Comparison of ENCODE assay signal across 8 cellular contexts in genomic region chr1:158999301-159000069, GRCh38. TPM values are rescaled to one million over a fixed set of nuclear protein-coding genes. Genes with fewer than 3 reads are reported as not detected.
DNase-seq lines count a peak whose midpoint lies in the region; ATAC-seq and TF ChIP-seq lines count a peak whose summit lies in the region.

No MANE protein-coding gene starts in this region.

- TF ChIP-seq CTCF in Peyer's patch (IDR thresholded peaks at IDR 0.05) (no peak), GM13977 (IDR thresholded peaks at IDR 0.05; ENCODE audit: extremely low read depth, insufficient read depth, missing control alignments) (no peak)

- H3K36me3 ChIP-seq in Peyer's patch (no peaks in the 10 kb centered on the region), mucosa of rectum (ENCODE audit: control insufficient read depth in 2 of 2, insufficient read depth in 2 of 2, low read length in 2 of 2) (no peaks in the 10 kb centered on the region), aorta (ENCODE audit: control insufficient read depth in 1 of 2, insufficient read depth in 2 of 2, low read length in 1 of 2) (no peaks in the 10 kb centered on the region)

- H3K4me3 ChIP-seq in Peyer's patch (peak overlapping the region in 3 of 4 donors; percentile 8 to 45 (median 39)), mucosa of rectum (ENCODE audit: low read length in 2 of 2) (peak overlapping the region; percentile 58 to 73), aorta (ENCODE audit: low read length in 2 of 2) (peak overlapping the region; percentile 64 to 76)

- peaks cover 41% of the 10 kb centered on the region for H3K4me1 Mint-ChIP-seq in activated CD4-positive, alpha-beta memory T cell treated with anti-CD3 and anti-CD28 coated beads, Interleukin-2, amount 10 ng/mL, durations not matched to agents 7 days and 5 days

- H3K36me3 Mint-ChIP-seq in activated CD4-positive, alpha-beta memory T cell treated with anti-CD3 and anti-CD28 coated beads, Interleukin-2, amount 10 ng/mL, durations not matched to agents 7 days and 5 days (ENCODE audit: low read depth) = peaks cover 21% of the 10 kb centered on the region

- H3K9me3 ChIP-seq in Peyer's patch = no peaks in the 10 kb centered on the region
- H3K9me3 ChIP-seq in mucosa of rectum (ENCODE audit: control insufficient read depth in 2 of 2, low read length in 2 of 2) = no peaks in the 10 kb centered on the region
- H3K9me3 ChIP-seq in aorta (ENCODE audit: control insufficient read depth, low read length) = no peaks in the 10 kb centered on the region

- intact Hi-C loops in aorta (cut with DNase I) = loop anchor here (5.0 to 10.0 kb wide), 2 partner anchors 795 to 797 kb away; no protein-coding TSS in a partner anchor

- H3K27me3 ChIP-seq in Peyer's patch (no peaks in the 10 kb centered on the region), mucosa of rectum (ENCODE audit: control insufficient read depth in 2 of 2, insufficient read depth in 2 of 2, low read length in 2 of 2) (no peaks in the 10 kb centered on the region), aorta (ENCODE audit: control insufficient read depth in 1 of 2, insufficient read depth in 2 of 2, low read length in 1 of 2) (no peaks in the 10 kb centered on the region)

- peak in 1 of 2 donors; percentile 50 for TF ChIP-seq POLR2A in Peyer's patch (IDR thresholded peaks at IDR 0.05)

- POLR2A ChIA-PET in activated CD4-positive, alpha-beta memory T cell treated with anti-CD3 and anti-CD28 coated beads, Interleukin-2, amount 10 ng/mL, durations not matched to agents 7 days and 5 days (lab: Charles Lee) = interaction anchor here (0.8 to 1.7 kb wide), 2 partner anchors 10 to 77 kb away, joined by 5 to 13 read pairs; partner anchors contain the start of genes AIM2 and IFI16

- no peaks in the 10 kb centered on the region for H3K27me3 Mint-ChIP-seq in activated CD4-positive, alpha-beta memory T cell treated with anti-CD3 and anti-CD28 coated beads, Interleukin-2, amount 10 ng/mL, durations not matched to agents 7 days and 5 days

- H3K27ac Mint-ChIP-seq in activated CD4-positive, alpha-beta memory T cell treated with anti-CD3 and anti-CD28 coated beads, Interleukin-2, amount 10 ng/mL, durations not matched to agents 7 days and 5 days = no peak overlapping the region

- H3K4me3 Mint-ChIP-seq in activated CD4-positive, alpha-beta memory T cell treated with anti-CD3 and anti-CD28 coated beads, Interleukin-2, amount 10 ng/mL, durations not matched to agents 7 days and 5 days = no peak overlapping the region

- H3K4me1 ChIP-seq in Peyer's patch (peaks cover 0 to 14% (median 0%) of the 10 kb centered on the region in 4 donors), mucosa of rectum (ENCODE audit: control insufficient read depth in 2 of 2, insufficient read depth in 2 of 2, low read length in 2 of 2) (peaks cover 0 to 14% of the 10 kb centered on the region in 2 donors), aorta (ENCODE audit: control insufficient read depth in 1 of 2, insufficient read depth in 2 of 2, low read length in 2 of 2) (no peaks in the 10 kb centered on the region)

- CTCF ChIA-PET in activated CD4-positive, alpha-beta memory T cell treated with anti-CD3 and anti-CD28 coated beads, Interleukin-2, amount 10 ng/mL, durations not matched to agents 7 days and 5 days (lab: Charles Lee) = interaction anchor here (0.7 kb wide), 1 partner anchor 9 kb away, joined by 4 read pairs; no protein-coding TSS in a partner anchor

- H3K9ac ChIP-seq in mucosa of rectum (ENCODE audit: low read depth in 1 of 2, low read length in 2 of 2) = peak overlapping the region; percentile 47 to 52

- 22 to 28% methylated on average over 11 of the region's 11 CpGs for WGBS in aorta, 2 donors

- peak; percentile 93 for DNase-seq in Ammon's horn (ENCODE audit: low spot score)
- DNase-seq in Peyer's patch = peak in 2 of 3 donors; percentile 48 to 79
- DNase-seq in fibroblast of gingiva (ENCODE audit: low read depth) = peak; percentile 98
- DNase-seq in aorta = peak; percentile 80 to 81
- DNase-seq in SIG-M5 treated with dmso at 0.1 percent for 504 hours (lab: John Stamatoyannopoulos, UW; ENCODE audit: unreplicated experiment) = no peak
- DNase-seq in GM13977 (ENCODE audit: low spot score) = no peak
- no peak for DNase-seq in activated CD4-positive, alpha-beta memory T cell treated with anti-CD3 and anti-CD28 coated beads, Interleukin-2, amount 10 ng/mL, durations not matched to agents 7 days and 5 days

- in situ Hi-C loops in GM13977 (cut with MboI; ENCODE audit: low pct_unique_long_range_greater_than_20kb, low sequenced_read_pairs, unreplicated experiment) = loop anchor here (10.0 to 25.0 kb wide), 3 partner anchors 205 to 812 kb away; partner anchors contain the start of gene CD1D

- peak overlapping the region; percentile 53 to 84 (median 76) for H3K27ac ChIP-seq in Peyer's patch
- peak overlapping the region; percentile 69 to 86 for H3K27ac ChIP-seq in mucosa of rectum (ENCODE audit: low read depth in 2 of 2, low read length in 2 of 2)
- peak overlapping the region; percentile 74 to 82 for H3K27ac ChIP-seq in aorta (ENCODE audit: low read depth in 1 of 2, low read length in 2 of 2)

- H3K9me3 Mint-ChIP-seq in activated CD4-positive, alpha-beta memory T cell treated with anti-CD3 and anti-CD28 coated beads, Interleukin-2, amount 10 ng/mL, durations not matched to agents 7 days and 5 days = peaks cover 6% of the 10 kb centered on the region

- ATAC-seq in aorta (ENCODE audit: low FRiP score) = peak; percentile 93

RNA-seq across cellular contexts. Expression of gene IFI16, which starts 10.2 kb away (rescaled TPM):
- total RNA-seq in Peyer's patch (100 to 1,000 TPM in 1 of 4 donors, 10 to 100 TPM in 3; 10.5 to 106 (median 24.9) TPM), aorta (100 to 1,000 TPM; 112 to 174 TPM)
- 100 to 1,000 TPM in 1 of 2 donors, 10 to 100 TPM in 1; 36.6 to 109 TPM for polyA plus RNA-seq in aorta
- total RNA-seq in activated CD4-positive, alpha-beta memory T cell treated with anti-CD3 and anti-CD28 coated beads, Interleukin-2, amount 10 ng/mL, durations not matched to agents 7 days and 5 days = 100 to 1,000 TPM; 394 to 395 TPM

Comparison
In these comparisons a context has a peak if more than half of its experiments do, and no peak if none do; other contexts are left out.
1. DNase-seq: peak in Ammon's horn (single experiment), Peyer's patch (2 of 3), fibroblast of gingiva (single experiment) and aorta (2 of 2); none in SIG-M5 treated with dmso at 0.1 percent for 504 hours (single experiment), GM13977 (single experiment) and activated CD4-positive, alpha-beta memory T cell treated with anti-CD3 and anti-CD28 coated beads, Interleukin-2, amount 10 ng/mL, durations not matched to agents 7 days and 5 days (single experiment).
2. Peak in every context shown above with its lines, with median percentiles within 50 percentile points of each other: H3K27ac ChIP-seq and H3K4me3 ChIP-seq.